ENCODE assay signal across 1 cellular context in the genomic region with DNA sequence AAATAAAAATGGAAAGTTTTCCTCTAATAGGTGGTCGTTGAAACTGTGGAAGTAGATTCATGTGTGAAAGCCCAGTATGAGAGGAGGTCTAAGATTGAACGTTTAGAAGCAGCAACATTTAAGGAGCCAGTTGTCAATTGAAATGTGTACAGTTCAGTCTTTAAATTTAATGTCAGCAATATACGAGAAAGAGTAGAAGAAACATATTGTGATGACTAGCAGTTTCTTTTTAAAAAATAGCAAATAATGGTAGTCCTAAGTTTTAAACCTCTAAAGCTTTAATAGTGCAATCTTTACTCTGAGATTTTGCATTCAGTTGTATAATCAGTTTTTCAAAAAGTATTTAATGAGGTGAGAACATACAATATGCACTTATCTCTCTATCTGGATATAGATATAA.
A peak's percentile ranks its signal among the peaks of the same experiment; 100 is the strongest.
TF ChIP-seq lines count a peak whose summit lies in the region.

No MANE protein-coding gene starts in this region.

TF ChIP-seq in HepG2, 621 proteins besides CTCF, POLR2A, EP300 and RAD21:
- TF ChIP-seq MAFK (conservative IDR thresholded peaks at IDR 0.05 in 1 of 2, IDR thresholded peaks at IDR 0.05 in 1 of 2; ENCODE audit: low read length in 2 of 2) (peak; percentile 21 to 45; a peak in 2 of 4 replicates), MAFF (IDR thresholded peaks at IDR 0.05; ENCODE audit: low read depth, low read length) (peak; percentile 42; the same call in 1 of the 2 replicates), PHF8 (CRISPR knock-in tag; IDR thresholded peaks at IDR 0.05) (no peak), ZNF782 (CRISPR knock-in tag; IDR thresholded peaks at IDR 0.05; ENCODE audit: borderline replicate concordance) (no peak), KDM1A (CRISPR knock-in tag; IDR thresholded peaks at IDR 0.05) (no peak), KAT8 (CRISPR knock-in tag; IDR thresholded peaks at IDR 0.05) (no peak), SCMH1 (CRISPR knock-in tag; IDR thresholded peaks at IDR 0.05; ENCODE audit: borderline replicate concordance) (no peak)
TF ChIP-seq in HepG2: peak in this region for 2.
